Comparison of ENCODE assay signal across 1 cellular context in the genomic region with DNA sequence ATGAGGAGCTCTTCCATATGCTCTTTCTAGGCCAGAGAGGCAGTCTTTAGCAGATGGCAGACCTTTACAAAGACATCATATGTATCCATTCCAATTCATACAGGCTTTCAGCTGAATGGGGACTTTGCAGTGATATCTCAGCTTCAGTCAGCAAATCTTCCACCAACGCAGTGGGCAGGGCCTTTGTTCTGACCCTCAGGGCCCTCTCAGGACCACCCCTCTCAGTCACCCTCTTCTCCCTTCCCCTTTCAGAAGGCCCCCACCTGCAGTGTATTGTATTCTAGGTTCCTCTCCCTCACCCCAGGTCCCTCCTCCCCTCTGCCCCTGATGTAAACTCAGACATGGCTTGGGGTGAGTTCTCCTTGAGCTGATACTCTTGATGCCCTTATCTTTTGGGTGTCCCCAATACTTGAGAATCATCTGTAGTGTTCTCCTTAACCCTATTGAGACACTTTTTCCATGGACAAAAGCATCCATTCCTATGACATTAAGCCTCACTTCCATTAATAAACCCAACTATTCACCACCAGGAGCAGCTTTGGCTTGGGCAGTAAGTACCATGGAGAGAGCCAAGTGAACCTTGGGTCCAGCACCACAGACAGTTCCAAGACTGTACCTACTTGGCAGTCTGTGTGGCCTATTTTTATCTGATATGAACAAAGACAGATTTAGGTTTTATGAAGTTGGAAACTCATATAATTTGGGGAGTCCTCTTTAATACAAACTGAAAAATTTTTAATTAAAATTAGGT.
TF ChIP-seq lines count a peak whose summit lies in the region.

No MANE protein-coding gene starts in this region.

TF ChIP-seq in HepG2, 621 proteins besides CTCF, POLR2A, EP300 and RAD21 (continued from another document and continues in another):
- TF ChIP-seq HBP1 (CRISPR knock-in tag; IDR thresholded peaks at IDR 0.05; ENCODE audit: low read depth) (peak; percentile 86), MEF2D (CRISPR knock-in tag; IDR thresholded peaks at IDR 0.05) (no peak), ZNF337 (CRISPR knock-in tag; IDR thresholded peaks at IDR 0.05; ENCODE audit: borderline replicate concordance, low read depth) (no peak), KLF9 (CRISPR knock-in tag; IDR thresholded peaks at IDR 0.05; ENCODE audit: low read depth) (no peak), SATB2 (CRISPR knock-in tag; IDR thresholded peaks at IDR 0.05) (peak; percentile 61; the same call in 1 of the 2 replicates), ZNF605 (CRISPR knock-in tag; IDR thresholded peaks at IDR 0.05) (no peak), ZNF841 (CRISPR knock-in tag; IDR thresholded peaks at IDR 0.05; ENCODE audit: borderline replicate concordance) (0 out of 2 replicates have a peak, but pooled peaks have one; percentile 48), ZNF782 (CRISPR knock-in tag; IDR thresholded peaks at IDR 0.05; ENCODE audit: borderline replicate concordance) (no peak), BORCS8-MEF2B (CRISPR knock-in tag; IDR thresholded peaks at IDR 0.05) (peak; percentile 34; the same call in 1 of the 2 replicates), HNRNPUL1 (IDR thresholded peaks at IDR 0.05; ENCODE audit: low read depth, low read length) (no peak), SMARCC2 (IDR thresholded peaks at IDR 0.05) (no peak), MIXL1 (CRISPR knock-in tag; IDR thresholded peaks at IDR 0.05) (peak; percentile 83), FOXM1 (CRISPR knock-in tag; IDR thresholded peaks at IDR 0.05) (peak; percentile 44; the same call in 1 of the 2 replicates), ZNF766 (CRISPR knock-in tag; IDR thresholded peaks at IDR 0.05; ENCODE audit: borderline replicate concordance) (no peak; the same call in 1 of the 2 replicates), ZNF616 (CRISPR knock-in tag; IDR thresholded peaks at IDR 0.05; ENCODE audit: low read depth) (no peak), ZNF850 (CRISPR knock-in tag; conservative IDR thresholded peaks at IDR 0.05) (no peak), PCBP1 (IDR thresholded peaks at IDR 0.05; ENCODE audit: borderline replicate concordance, low read depth, low read length) (no peak), ZNF18 (CRISPR knock-in tag; IDR thresholded peaks at IDR 0.05; ENCODE audit: insufficient replicate concordance) (no peak), NAIF1 (CRISPR knock-in tag; IDR thresholded peaks at IDR 0.05; ENCODE audit: borderline replicate concordance) (no peak), ARNT (IDR thresholded peaks at IDR 0.05) (no peak), ONECUT2 (CRISPR knock-in tag; IDR thresholded peaks at IDR 0.05) (no peak), KLF16 (CRISPR knock-in tag; IDR thresholded peaks at IDR 0.05) (peak in 1 of 2 experiments; percentile 60; a peak in 1 of 4 replicates), SETDB1 (CRISPR knock-in tag; IDR thresholded peaks at IDR 0.05; ENCODE audit: borderline replicate concordance) (no peak), ZNF432 (CRISPR knock-in tag; IDR thresholded peaks at IDR 0.05; ENCODE audit: borderline replicate concordance) (no peak), ZSCAN30 (CRISPR knock-in tag; IDR thresholded peaks at IDR 0.05) (no peak), ZMYM2 (CRISPR knock-in tag; IDR thresholded peaks at IDR 0.05) (no peak), ZNF704 (CRISPR knock-in tag; IDR thresholded peaks at IDR 0.05; ENCODE audit: borderline replicate concordance) (no peak), GATAD2A (CRISPR knock-in tag; IDR thresholded peaks at IDR 0.05) (no peak), ZNF652 (CRISPR knock-in tag; IDR thresholded peaks at IDR 0.05; ENCODE audit: borderline replicate concordance, low read depth) (no peak), ZNF24 (IDR thresholded peaks at IDR 0.05) (no peak), POLR2AphosphoS2 (IDR thresholded peaks at IDR 0.05; ENCODE audit: low read depth, low read length) (no peak)
- TF ChIP-seq, protein P1, sequence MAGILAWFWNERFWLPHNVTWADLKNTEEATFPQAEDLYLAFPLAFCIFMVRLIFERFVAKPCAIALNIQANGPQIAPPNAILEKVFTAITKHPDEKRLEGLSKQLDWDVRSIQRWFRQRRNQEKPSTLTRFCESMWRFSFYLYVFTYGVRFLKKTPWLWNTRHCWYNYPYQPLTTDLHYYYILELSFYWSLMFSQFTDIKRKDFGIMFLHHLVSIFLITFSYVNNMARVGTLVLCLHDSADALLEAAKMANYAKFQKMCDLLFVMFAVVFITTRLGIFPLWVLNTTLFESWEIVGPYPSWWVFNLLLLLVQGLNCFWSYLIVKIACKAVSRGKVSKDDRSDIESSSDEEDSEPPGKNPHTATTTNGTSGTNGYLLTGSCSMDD (CRISPR knock-in tag; IDR thresholded peaks at IDR 0.05) = peak; percentile 59; the same call in 1 of the 2 replicates
- TF ChIP-seq, protein P2, sequence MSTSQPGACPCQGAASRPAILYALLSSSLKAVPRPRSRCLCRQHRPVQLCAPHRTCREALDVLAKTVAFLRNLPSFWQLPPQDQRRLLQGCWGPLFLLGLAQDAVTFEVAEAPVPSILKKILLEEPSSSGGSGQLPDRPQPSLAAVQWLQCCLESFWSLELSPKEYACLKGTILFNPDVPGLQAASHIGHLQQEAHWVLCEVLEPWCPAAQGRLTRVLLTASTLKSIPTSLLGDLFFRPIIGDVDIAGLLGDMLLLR (CRISPR knock-in tag; IDR thresholded peaks at IDR 0.05) = no peak
- TF ChIP-seq, protein P3, sequence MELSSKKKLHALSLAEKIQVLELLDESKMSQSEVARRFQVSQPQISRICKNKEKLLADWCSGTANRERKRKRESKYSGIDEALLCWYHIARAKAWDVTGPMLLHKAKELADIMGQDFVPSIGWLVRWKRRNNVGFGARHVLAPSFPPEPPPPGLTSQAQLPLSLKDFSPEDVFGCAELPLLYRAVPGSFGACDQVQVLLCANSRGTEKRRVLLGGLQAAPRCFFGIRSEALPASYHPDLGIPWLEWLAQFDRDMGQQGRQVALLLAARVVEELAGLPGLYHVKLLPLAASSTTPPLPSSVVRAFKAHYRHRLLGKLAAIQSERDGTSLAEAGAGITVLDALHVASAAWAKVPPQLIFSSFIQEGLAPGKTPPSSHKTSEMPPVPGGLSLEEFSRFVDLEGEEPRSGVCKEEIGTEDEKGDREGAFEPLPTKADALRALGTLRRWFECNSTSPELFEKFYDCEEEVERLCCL (CRISPR knock-in tag; IDR thresholded peaks at IDR 0.05; ENCODE audit: borderline replicate concordance) = no peak
- TF ChIP-seq, protein P4, sequence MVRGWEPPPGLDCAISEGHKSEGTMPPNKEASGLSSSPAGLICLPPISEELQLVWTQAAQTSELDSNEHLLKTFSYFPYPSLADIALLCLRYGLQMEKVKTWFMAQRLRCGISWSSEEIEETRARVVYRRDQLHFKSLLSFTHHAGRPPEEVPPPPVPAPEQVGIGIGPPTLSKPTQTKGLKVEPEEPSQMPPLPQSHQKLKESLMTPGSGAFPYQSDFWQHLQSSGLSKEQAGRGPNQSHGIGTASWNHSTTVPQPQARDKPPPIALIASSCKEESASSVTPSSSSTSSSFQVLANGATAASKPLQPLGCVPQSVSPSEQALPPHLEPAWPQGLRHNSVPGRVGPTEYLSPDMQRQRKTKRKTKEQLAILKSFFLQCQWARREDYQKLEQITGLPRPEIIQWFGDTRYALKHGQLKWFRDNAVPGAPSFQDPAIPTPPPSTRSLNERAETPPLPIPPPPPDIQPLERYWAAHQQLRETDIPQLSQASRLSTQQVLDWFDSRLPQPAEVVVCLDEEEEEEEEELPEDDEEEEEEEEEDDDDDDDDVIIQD (CRISPR knock-in tag; IDR thresholded peaks at IDR 0.05; ENCODE audit: low read depth) = no peak
- TF ChIP-seq, protein P5, sequence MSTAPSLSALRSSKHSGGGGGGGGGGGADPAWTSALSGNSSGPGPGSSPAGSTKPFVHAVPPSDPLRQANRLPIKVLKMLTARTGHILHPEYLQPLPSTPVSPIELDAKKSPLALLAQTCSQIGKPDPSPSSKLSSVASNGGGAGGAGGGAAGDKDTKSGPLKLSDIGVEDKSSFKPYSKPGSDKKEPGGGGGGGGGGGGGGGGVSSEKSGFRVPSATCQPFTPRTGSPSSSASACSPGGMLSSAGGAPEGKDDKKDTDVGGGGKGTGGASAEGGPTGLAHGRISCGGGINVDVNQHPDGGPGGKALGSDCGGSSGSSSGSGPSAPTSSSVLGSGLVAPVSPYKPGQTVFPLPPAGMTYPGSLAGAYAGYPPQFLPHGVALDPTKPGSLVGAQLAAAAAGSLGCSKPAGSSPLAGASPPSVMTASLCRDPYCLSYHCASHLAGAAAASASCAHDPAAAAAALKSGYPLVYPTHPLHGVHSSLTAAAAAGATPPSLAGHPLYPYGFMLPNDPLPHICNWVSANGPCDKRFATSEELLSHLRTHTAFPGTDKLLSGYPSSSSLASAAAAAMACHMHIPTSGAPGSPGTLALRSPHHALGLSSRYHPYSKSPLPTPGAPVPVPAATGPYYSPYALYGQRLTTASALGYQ (CRISPR knock-in tag; IDR thresholded peaks at IDR 0.05) = no peak
- TF ChIP-seq, protein P6, sequence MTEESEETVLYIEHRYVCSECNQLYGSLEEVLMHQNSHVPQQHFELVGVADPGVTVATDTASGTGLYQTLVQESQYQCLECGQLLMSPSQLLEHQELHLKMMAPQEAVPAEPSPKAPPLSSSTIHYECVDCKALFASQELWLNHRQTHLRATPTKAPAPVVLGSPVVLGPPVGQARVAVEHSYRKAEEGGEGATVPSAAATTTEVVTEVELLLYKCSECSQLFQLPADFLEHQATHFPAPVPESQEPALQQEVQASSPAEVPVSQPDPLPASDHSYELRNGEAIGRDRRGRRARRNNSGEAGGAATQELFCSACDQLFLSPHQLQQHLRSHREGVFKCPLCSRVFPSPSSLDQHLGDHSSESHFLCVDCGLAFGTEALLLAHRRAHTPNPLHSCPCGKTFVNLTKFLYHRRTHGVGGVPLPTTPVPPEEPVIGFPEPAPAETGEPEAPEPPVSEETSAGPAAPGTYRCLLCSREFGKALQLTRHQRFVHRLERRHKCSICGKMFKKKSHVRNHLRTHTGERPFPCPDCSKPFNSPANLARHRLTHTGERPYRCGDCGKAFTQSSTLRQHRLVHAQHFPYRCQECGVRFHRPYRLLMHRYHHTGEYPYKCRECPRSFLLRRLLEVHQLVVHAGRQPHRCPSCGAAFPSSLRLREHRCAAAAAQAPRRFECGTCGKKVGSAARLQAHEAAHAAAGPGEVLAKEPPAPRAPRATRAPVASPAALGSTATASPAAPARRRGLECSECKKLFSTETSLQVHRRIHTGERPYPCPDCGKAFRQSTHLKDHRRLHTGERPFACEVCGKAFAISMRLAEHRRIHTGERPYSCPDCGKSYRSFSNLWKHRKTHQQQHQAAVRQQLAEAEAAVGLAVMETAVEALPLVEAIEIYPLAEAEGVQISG (CRISPR knock-in tag; IDR thresholded peaks at IDR 0.05) = peak; percentile 47; the same call in 1 of the 2 replicates
- TF ChIP-seq, protein P7, sequence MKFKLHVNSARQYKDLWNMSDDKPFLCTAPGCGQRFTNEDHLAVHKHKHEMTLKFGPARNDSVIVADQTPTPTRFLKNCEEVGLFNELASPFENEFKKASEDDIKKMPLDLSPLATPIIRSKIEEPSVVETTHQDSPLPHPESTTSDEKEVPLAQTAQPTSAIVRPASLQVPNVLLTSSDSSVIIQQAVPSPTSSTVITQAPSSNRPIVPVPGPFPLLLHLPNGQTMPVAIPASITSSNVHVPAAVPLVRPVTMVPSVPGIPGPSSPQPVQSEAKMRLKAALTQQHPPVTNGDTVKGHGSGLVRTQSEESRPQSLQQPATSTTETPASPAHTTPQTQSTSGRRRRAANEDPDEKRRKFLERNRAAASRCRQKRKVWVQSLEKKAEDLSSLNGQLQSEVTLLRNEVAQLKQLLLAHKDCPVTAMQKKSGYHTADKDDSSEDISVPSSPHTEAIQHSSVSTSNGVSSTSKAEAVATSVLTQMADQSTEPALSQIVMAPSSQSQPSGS (CRISPR knock-in tag; IDR thresholded peaks at IDR 0.05) = peak; percentile 46; the same call in 1 of the 2 replicates
- TF ChIP-seq, protein P8, sequence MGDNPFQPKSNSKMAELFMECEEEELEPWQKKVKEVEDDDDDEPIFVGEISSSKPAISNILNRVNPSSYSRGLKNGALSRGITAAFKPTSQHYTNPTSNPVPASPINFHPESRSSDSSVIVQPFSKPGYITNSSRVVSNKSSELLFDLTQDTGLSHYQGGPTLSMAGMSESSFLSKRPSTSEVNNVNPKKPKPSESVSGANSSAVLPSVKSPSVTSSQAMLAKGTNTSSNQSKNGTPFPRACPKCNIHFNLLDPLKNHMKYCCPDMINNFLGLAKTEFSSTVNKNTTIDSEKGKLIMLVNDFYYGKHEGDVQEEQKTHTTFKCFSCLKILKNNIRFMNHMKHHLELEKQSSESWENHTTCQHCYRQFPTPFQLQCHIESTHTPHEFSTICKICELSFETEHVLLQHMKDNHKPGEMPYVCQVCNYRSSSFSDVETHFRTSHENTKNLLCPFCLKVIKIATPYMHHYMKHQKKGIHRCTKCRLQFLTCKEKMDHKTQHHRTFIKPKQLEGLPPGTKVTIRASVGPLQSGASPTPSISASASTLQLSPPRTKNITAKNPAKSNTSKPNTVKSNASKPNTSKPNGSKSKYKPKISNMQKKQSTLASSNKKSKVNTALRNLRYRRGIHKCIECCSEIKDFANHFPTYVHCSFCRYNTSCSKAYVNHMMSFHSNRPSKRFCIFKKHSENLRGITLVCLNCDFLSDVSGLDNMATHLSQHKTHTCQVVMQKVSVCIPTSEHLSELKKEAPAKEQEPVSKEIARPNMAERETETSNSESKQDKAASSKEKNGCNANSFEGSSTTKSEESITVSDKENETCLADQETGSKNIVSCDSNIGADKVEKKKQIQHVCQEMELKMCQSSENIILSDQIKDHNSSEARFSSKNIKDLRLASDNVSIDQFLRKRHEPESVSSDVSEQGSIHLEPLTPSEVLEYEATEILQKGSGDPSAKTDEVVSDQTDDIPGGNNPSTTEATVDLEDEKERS (CRISPR knock-in tag; IDR thresholded peaks at IDR 0.05) = no peak
